12 cellular contexts compared by ENCODE assay signal in genomic region chr16:11298143-11298900, GRCh38. TPM values are rescaled to one million over a fixed set of nuclear protein-coding genes. Genes with fewer than 3 reads are reported as not detected.
DNase-seq lines count a peak whose midpoint lies in the region; ATAC-seq and TF ChIP-seq lines count a peak whose summit lies in the region.
"Had no signal": no experiment of that assay in that cellular context is flagged by ENCODE, and none has a peak within 500 bp of the region (broad histone marks: within the 10 kb centered on the region; RNA-seq: fewer than 3 reads in every experiment).

No MANE protein-coding gene starts in this region.

- WGBS in SK-N-SH (ENCODE audit: low lambda C conversion rate): 87% methylated on average over 5 of the region's 5 CpGs
- 81 to 92% methylated on average over 5 of the region's 5 CpGs for WGBS in upper lobe of left lung, 2 donors

- peaks cover 3% of the 10 kb centered on the region for H3F3A ChIP-seq in SK-N-SH (replicated peaks; ENCODE audit: insufficient read depth)

- H3K9me2 ChIP-seq in SK-N-SH: no peaks in the 10 kb centered on the region

- H3K36me3 ChIP-seq in left ventricle myocardium inferior (no peaks in the 10 kb centered on the region), SK-N-SH (replicated peaks in 1 of 2; ENCODE audit: control insufficient read depth in 1 of 2, insufficient read depth in 2 of 2, low read length in 1 of 2) (no peaks in the 10 kb centered on the region), lower lobe of right lung (no peaks in the 10 kb centered on the region), upper lobe of left lung (no peaks in the 10 kb centered on the region)
- H3K36me3 ChIP-seq: gastroesophageal sphincter had no signal

- no peak for TF ChIP-seq EP300 in SK-N-SH (IDR thresholded peaks at IDR 0.05; ENCODE audit: borderline replicate concordance in 1 of 2, low read depth in 1 of 2, low read length in 1 of 2)
- no peak for TF ChIP-seq EP300 in upper lobe of left lung (IDR thresholded peaks at IDR 0.05)

- H3K79me2 ChIP-seq in SK-N-SH (ENCODE audit: insufficient read depth): no peaks in the 10 kb centered on the region

- H3K4me3 ChIP-seq in left ventricle myocardium inferior (no peak overlapping the region), SK-N-SH (ENCODE audit: low read depth in 2 of 2, low read length in 1 of 2) (no peak overlapping the region), lower lobe of right lung (no peak overlapping the region), upper lobe of left lung (no peak overlapping the region)

- no peak for TF ChIP-seq CTCF in left ventricle myocardium inferior (IDR thresholded peaks at IDR 0.05; ENCODE audit: borderline replicate concordance)
- TF ChIP-seq CTCF in SK-N-SH (IDR thresholded peaks at IDR 0.05): no peak
- TF ChIP-seq CTCF in lower lobe of right lung (IDR thresholded peaks at IDR 0.05): no peak
- TF ChIP-seq CTCF in upper lobe of left lung (IDR thresholded peaks at IDR 0.05): no peak

- intact Hi-C loops in left ventricle myocardium inferior (cut with micrococcal nuclease): no loop called here
- intact Hi-C loops in left cardiac atrium (cut with DNase I): no loop called here
- intact Hi-C loops in lower lobe of right lung (cut with DNase I): no loop called here

- DNase-seq in left ventricle myocardium inferior (no peak), left cardiac atrium (no peak), SK-N-SH (no peak), lower lobe of right lung (no peak), upper lobe of left lung (no peak), DMS153 (lab: John Stamatoyannopoulos, UW) (no peak)
- no peak for DNase-seq in stimulated activated CD4-positive, alpha-beta T cell treated with anti-CD3 and anti-CD28 coated beads, Interleukin-2, amount 100 ng/mL, for 24 hours

- CTCF ChIA-PET in SK-N-SH (lab: Yijun Ruan, JAX): interaction anchor here (0.7 to 2.8 kb wide), 14 partner anchors 11 to 348 kb away, joined by 3 to 23 read pairs (median 4); partner anchors contain the start of genes PRM2 and SOCS1

- no peak for TF ChIP-seq POLR2A in upper lobe of left lung (IDR thresholded peaks at IDR 0.05)

- H3K9ac ChIP-seq in SK-N-SH: no peak overlapping the region

- H3K9me3 ChIP-seq in left ventricle myocardium inferior (replicated peaks) (no peaks in the 10 kb centered on the region), SK-N-SH (no peaks in the 10 kb centered on the region), lower lobe of right lung (no peaks in the 10 kb centered on the region), upper lobe of left lung (no peaks in the 10 kb centered on the region)
- H3K9me3 ChIP-seq: gastroesophageal sphincter had no signal

- H3K27me3 ChIP-seq in left ventricle myocardium inferior (ENCODE audit: low read depth) (no peaks in the 10 kb centered on the region), SK-N-SH (ENCODE audit: insufficient read depth) (no peaks in the 10 kb centered on the region), lower lobe of right lung (ENCODE audit: low read depth) (no peaks in the 10 kb centered on the region), upper lobe of left lung (no peaks in the 10 kb centered on the region)
- H3K27me3 ChIP-seq: gastroesophageal sphincter had no signal

- POLR2A ChIA-PET in SK-N-SH (lab: Yijun Ruan, JAX): interaction anchor here (1.1 to 1.3 kb wide), 2 partner anchors 21 to 39 kb away, joined by 3 read pairs; no protein-coding TSS in a partner anchor

- peak overlapping the region; percentile 34; the same call in 1 of the 2 replicates for H3K4me2 ChIP-seq in SK-N-SH

- H3K4me1 ChIP-seq in left ventricle myocardium inferior (peaks cover 18% of the 10 kb centered on the region), SK-N-SH (ENCODE audit: control insufficient read depth in 1 of 2, insufficient read depth in 2 of 2, low read depth in 1 of 2, low read length in 1 of 2) (peaks cover 0 to 21% of the 10 kb centered on the region in 2 experiments; a peak in 2 of 4 replicates), lower lobe of right lung (peaks cover 32% of the 10 kb centered on the region), upper lobe of left lung (peaks cover 15 to 26% (median 22%) of the 10 kb centered on the region in 4 donors)

- TF ChIP-seq RAD21 in SK-N-SH (IDR thresholded peaks at IDR 0.05; ENCODE audit: low read length): no peak

- no peak overlapping the region for H2AFZ ChIP-seq in SK-N-SH (ENCODE audit: low read depth)

- H3K27ac ChIP-seq in left ventricle myocardium inferior (replicated peaks) (peak overlapping the region; percentile 80), SK-N-SH (ENCODE audit: low read depth in 2 of 2, low read length in 1 of 2) (peak overlapping the region in 1 of 2 experiments; percentile 86; a peak in 2 of 4 replicates), lower lobe of right lung (peak overlapping the region; percentile 62), upper lobe of left lung (peak overlapping the region; percentile 41 to 62 (median 60))

- no peaks in the 10 kb centered on the region for H4K20me1 ChIP-seq in SK-N-SH (ENCODE audit: insufficient read depth)

- ATAC-seq in left cardiac atrium (no peak), lower lobe of right lung (peak in 1 of 2 donors; percentile 3), upper lobe of left lung (ENCODE audit: low FRiP score in 2 of 2) (no peak), GM19324 (IDR thresholded peaks at IDR 0.05; ENCODE audit: low FRiP score, unreplicated experiment) (no peak)

TF ChIP-seq in SK-N-SH, 30 proteins besides CTCF, POLR2A, EP300 and RAD21 (continues in another document):
- no peak for TF ChIP-seq FOXM1 (IDR thresholded peaks at IDR 0.05; ENCODE audit: low read depth)
- TF ChIP-seq RXRA (IDR thresholded peaks at IDR 0.05; ENCODE audit: borderline replicate concordance, low read depth): no peak
- no peak for TF ChIP-seq MEF2A (IDR thresholded peaks at IDR 0.05; ENCODE audit: borderline replicate concordance, low read depth)
- TF ChIP-seq JUND (IDR thresholded peaks at IDR 0.05): no peak
- TF ChIP-seq ELF1 (IDR thresholded peaks at IDR 0.05): no peak
- no peak for TF ChIP-seq SMC3 (IDR thresholded peaks at IDR 0.05; ENCODE audit: low read depth, low read length)
- TF ChIP-seq REST (IDR thresholded peaks at IDR 0.05; ENCODE audit: low read depth, low read length): no peak
- TF ChIP-seq TCF12 (IDR thresholded peaks at IDR 0.05): no peak
- no peak for TF ChIP-seq NRF1 (IDR thresholded peaks at IDR 0.05; ENCODE audit: low read depth, low read length)
- no peak for TF ChIP-seq TAF1 (IDR thresholded peaks at IDR 0.05; ENCODE audit: borderline replicate concordance, low read depth, low read length)
- no peak for TF ChIP-seq SIN3A (IDR thresholded peaks at IDR 0.05; ENCODE audit: borderline replicate concordance, low read depth, low read length)

RNA-seq across cellular contexts. Expression of gene PRM1, which starts 17.2 kb away (rescaled TPM):
- total RNA-seq in left ventricle myocardium inferior (not detected), left cardiac atrium (not detected), lower lobe of right lung (not detected), upper lobe of left lung (not detected)
- polyA plus RNA-seq in SK-N-SH (2012; rRNA removed): not detected in 2 replicates
- not detected in 2 replicates for polyA plus RNA-seq in SK-N-SH (2012; cell fraction: cytosol; rRNA removed)
- not detected in 2 replicates for polyA plus RNA-seq in SK-N-SH (2012; cell fraction: nucleus; rRNA removed)
- total RNA-seq: dermis microvascular lymphatic vessel endothelial cell, gastroesophageal sphincter, HT-29, skeletal muscle tissue had no signal

RNA-seq across cellular contexts. Expression of gene PRM2, which starts 22.0 kb away (rescaled TPM):
- total RNA-seq in left ventricle myocardium inferior: not detected
- total RNA-seq in left cardiac atrium: not detected
- polyA plus RNA-seq in SK-N-SH (2012; rRNA removed): not detected in 2 replicates
- not detected in 2 replicates for polyA plus RNA-seq in SK-N-SH (2012; cell fraction: cytosol; rRNA removed)
- not detected in 2 replicates for polyA plus RNA-seq in SK-N-SH (2012; cell fraction: nucleus; rRNA removed)
- total RNA-seq in lower lobe of right lung: not detected
- not detected for total RNA-seq in upper lobe of left lung
- total RNA-seq: dermis microvascular lymphatic vessel endothelial cell, gastroesophageal sphincter, HT-29, skeletal muscle tissue had no signal

RNA-seq across cellular contexts. Expression of gene PRM3, which starts 24.9 kb away (rescaled TPM):
- total RNA-seq in left ventricle myocardium inferior (not detected), left cardiac atrium (not detected), lower lobe of right lung (not detected), upper lobe of left lung (not detected)
- not detected in 2 replicates for polyA plus RNA-seq in SK-N-SH (2012; rRNA removed)
- not detected in 2 replicates for polyA plus RNA-seq in SK-N-SH (2012; cell fraction: cytosol; rRNA removed)
- not detected in 2 replicates for polyA plus RNA-seq in SK-N-SH (2012; cell fraction: nucleus; rRNA removed)
- total RNA-seq: dermis microvascular lymphatic vessel endothelial cell, gastroesophageal sphincter, HT-29, skeletal muscle tissue had no signal

RNA-seq across cellular contexts. Expression of gene TNP2, which starts 29.2 kb away (rescaled TPM):
- total RNA-seq in left ventricle myocardium inferior: not detected
- total RNA-seq in left cardiac atrium: not detected
- not detected in 2 replicates for polyA plus RNA-seq in SK-N-SH (2012; rRNA removed)
- not detected in 2 replicates for polyA plus RNA-seq in SK-N-SH (2012; cell fraction: cytosol; rRNA removed)
- not detected in 2 replicates for polyA plus RNA-seq in SK-N-SH (2012; cell fraction: nucleus; rRNA removed)
- not detected for total RNA-seq in lower lobe of right lung
- total RNA-seq in upper lobe of left lung: not detected
- total RNA-seq: dermis microvascular lymphatic vessel endothelial cell, gastroesophageal sphincter, HT-29, skeletal muscle tissue had no signal

RNA-seq across cellular contexts. Expression of gene SOCS1, which starts 42.3 kb away (rescaled TPM):
- total RNA-seq in left ventricle myocardium inferior (2.9 TPM), left cardiac atrium (1 to 10 TPM; 5.8 to 8.8 TPM), lower lobe of right lung (17.8 TPM), upper lobe of left lung (10 to 100 TPM in 5 of 6 donors, 1 to 10 TPM in 1; 9.4 to 36.6 (median 18.5) TPM)
- 6.3 and 8.6 TPM in 2 replicates for polyA plus RNA-seq in SK-N-SH (2012; rRNA removed)
- polyA plus RNA-seq in SK-N-SH (2012; cell fraction: cytosol; rRNA removed): 4.7 and 6.1 TPM in 2 replicates
- polyA plus RNA-seq in SK-N-SH (2012; cell fraction: nucleus; rRNA removed): 28.4 and 39.6 TPM in 2 replicates
